In genomic region chr10:131035779-131036178, GRCh38 we compare ENCODE assay signal across 24 cellular contexts.
DNase-seq lines count a peak whose midpoint lies in the region; ATAC-seq and TF ChIP-seq lines count a peak whose summit lies in the region.
"Had no signal": no experiment of that assay in that cellular context is flagged by ENCODE, and none has a peak within 500 bp of the region (broad histone marks: within the 10 kb centered on the region; RNA-seq: fewer than 3 reads in every experiment).

No MANE protein-coding gene starts in this region.

- no peaks in the 10 kb centered on the region for H3K36me3 ChIP-seq in uterus
- H3K36me3 ChIP-seq: BLaER1, HAP-1, MG63, SJSA1 had no signal

- ATAC-seq in esophagus mucosa: peak; percentile 48
- ATAC-seq in GM19455 (IDR thresholded peaks at IDR 0.05; ENCODE audit: unreplicated experiment): no peak
- ATAC-seq: PC-3 had no signal

- H3K4me1 ChIP-seq in uterus: no peaks in the 10 kb centered on the region
- H3K4me1 ChIP-seq: HAP-1, SJSA1 had no signal

- no peak for TF ChIP-seq POLR2A in uterus (IDR thresholded peaks at IDR 0.05)

- peak; percentile 16 for DNase-seq in HT1080 (ENCODE audit: low read depth)
- DNase-seq in ureter (ENCODE audit: low spot score): peak; percentile 62
- no peak for DNase-seq in activated CD8-positive, alpha-beta memory T cell treated with anti-CD3 and anti-CD28 coated beads, Interleukin-2, amount 50 U/mL, for 48 hours
- DNase-seq in uterus: no peak
- DNase-seq: CD4-positive, alpha-beta T cell; COR-L47; DMS53; GF-D8; HFFc6; KBM-7; MG63; NCI-H1105 treated with DMSO at 0.1 percent for 48 hours; NCI-H1930; NCI-H2107; NCI-H524 treated with DMSO at 0.1 percent for 48 hours; NCI-H774; PC-3; Right ventricle myocardium superior had no signal

- H3K9me3 ChIP-seq in uterus: no peaks in the 10 kb centered on the region
- H3K9me3 ChIP-seq: HAP-1, MG63 had no signal

- H3K27ac ChIP-seq in C4-2B (peak overlapping the region; percentile 53), uterus (no peak overlapping the region)
- H3K27ac ChIP-seq: BLaER1, SJSA1 had no signal

- intact Hi-C loops in uterus (cut with DNase I; ENCODE audit: low total_unique reads): no loop called here

- no peak overlapping the region for H3K4me3 ChIP-seq in uterus
- H3K4me3 ChIP-seq: BLaER1, HAP-1, MG63, SJSA1 had no signal

- TF ChIP-seq CTCF in C4-2B (conservative IDR thresholded peaks at IDR 0.05) (no peak), uterus (IDR thresholded peaks at IDR 0.05) (no peak)

- H3K27me3 ChIP-seq in uterus: no peaks in the 10 kb centered on the region
- H3K27me3 ChIP-seq: BLaER1, MG63, SJSA1 had no signal

Comparison
In these comparisons a context has a peak if more than half of its experiments do, and no peak if none do; other contexts are left out.
1. DNase-seq: peak in HT1080 (single experiment) and ureter (single experiment); none in activated CD8-positive, alpha-beta memory T cell treated with anti-CD3 and anti-CD28 coated beads, Interleukin-2, amount 50 U/mL, for 48 hours (single experiment) and uterus (0 of 2).